21 cellular contexts compared by ENCODE assay signal in genomic region chr4:65383589-65384305, GRCh38.
DNase-seq lines count a peak whose midpoint lies in the region; ATAC-seq and TF ChIP-seq lines count a peak whose summit lies in the region.
"Had no signal": no experiment of that assay in that cellular context is flagged by ENCODE, and none has a peak within 500 bp of the region (broad histone marks: within the 10 kb centered on the region; RNA-seq: fewer than 3 reads in every experiment).

No MANE protein-coding gene starts in this region.

- H3K9me3 Mint-ChIP-seq in MCF 10A (ENCODE audit: unreplicated experiment) = no peaks in the 10 kb centered on the region
- H3K9me3 Mint-ChIP-seq in Caco-2 (ENCODE audit: unreplicated experiment) = no peaks in the 10 kb centered on the region

- ATAC-seq in GM18873 (IDR thresholded peaks at IDR 0.05; ENCODE audit: low FRiP score, unreplicated experiment) = no peak
- ATAC-seq in HG02798 (IDR thresholded peaks at IDR 0.05; ENCODE audit: poor library complexity, unreplicated experiment) = no peak
- no peak for ATAC-seq in HG03571 (IDR thresholded peaks at IDR 0.05; ENCODE audit: unreplicated experiment)
- ATAC-seq: activated CD4-positive, CD25-positive, alpha-beta regulatory T cell treated with anti-CD3 and anti-CD28 coated beads, Interleukin-2, amount 50 U/mL, for 24 hours; activated CD8-positive, alpha-beta T cell treated with anti-CD3 and anti-CD28 coated beads, Interleukin-2, amount 10 ng/mL, durations not matched to agents 7 days and 5 days had no signal

- no peaks in the 10 kb centered on the region for H3K27me3 ChIP-seq in breast epithelium
- H3K27me3 ChIP-seq in adipocyte (replicated peaks; ENCODE audit: control insufficient read depth, insufficient read depth, low read length) = no peaks in the 10 kb centered on the region
- no peaks in the 10 kb centered on the region for H3K27me3 ChIP-seq in Caco-2 (replicated peaks; ENCODE audit: control insufficient read depth, insufficient read depth, low read length)
- H3K27me3 ChIP-seq: neutrophil, Peyer's patch had no signal

- BruUV-seq in MCF 10A (replicated peaks; lab: Mats Ljungman, UMichigan) = no TSS peak
- BruUV-seq in Caco-2 (replicated peaks; lab: Mats Ljungman, UMichigan) = no TSS peak

- H3K36me3 ChIP-seq in breast epithelium (no peaks in the 10 kb centered on the region), adipocyte (ENCODE audit: control insufficient read depth, insufficient read depth, low read length, severe bottlenecking) (no peaks in the 10 kb centered on the region), Caco-2 (ENCODE audit: control insufficient read depth, insufficient read depth, low read length) (no peaks in the 10 kb centered on the region)
- H3K36me3 ChIP-seq: neutrophil, Peyer's patch had no signal

- H3K4me3 ChIP-seq in breast epithelium = no peak overlapping the region
- no peak overlapping the region for H3K4me3 ChIP-seq in adipocyte (ENCODE audit: low read length)
- no peak overlapping the region for H3K4me3 ChIP-seq in fibroblast of pulmonary artery (replicated peaks; ENCODE audit: low read depth, low read length)
- no peak overlapping the region for H3K4me3 ChIP-seq in Caco-2 (ENCODE audit: low read depth, low read length)
- H3K4me3 ChIP-seq: Peyer's patch had no signal

- intact Hi-C loops in MCF 10A (cut with micrococcal nuclease) (no loop called here), breast epithelium (cut with DNase I; ENCODE audit: low total_unique reads) (no loop called here), Caco-2 (cut with micrococcal nuclease; ENCODE audit: unreplicated experiment) (no loop called here)

- peak; percentile 31 for DNase-seq in MCF 10A (ENCODE audit: unreplicated experiment)
- DNase-seq in breast epithelium (ENCODE audit: low spot score in 2 of 2) = no peak
- DNase-seq in adipocyte (ENCODE audit: low read depth) = peak; percentile 1
- peak; percentile 28 for DNase-seq in fibroblast of pulmonary artery (ENCODE audit: low read depth)
- no peak for DNase-seq in Caco-2
- DNase-seq: activated CD8-positive, alpha-beta T cell treated with anti-CD3 and anti-CD28 coated beads, Interleukin-2, amount 10 ng/mL, durations not matched to agents 7 days and 5 days; activated naive CD4-positive, alpha-beta T cell treated with Interleukin-2 at 50 U/mL for 16 hours; activated T-cell treated with anti-CD3 and anti-CD28 coated beads, Interleukin-2, amount 50 U/mL, for 1 hour; COR-L47; IMR-90; NCI-H187; NCI-H345; Peyer's patch; stimulated activated CD8-positive, alpha-beta memory T cell treated with anti-CD3 and anti-CD28 coated beads, Interleukin-4, amount 100 ng/mL, for 48 hours had no signal

- H3K27me3 Mint-ChIP-seq in MCF 10A (ENCODE audit: insufficient read depth, unreplicated experiment) = no peaks in the 10 kb centered on the region
- no peaks in the 10 kb centered on the region for H3K27me3 Mint-ChIP-seq in Caco-2 (ENCODE audit: insufficient read depth, unreplicated experiment)
- H3K27me3 Mint-ChIP-seq: B cell had no signal

- H3K36me3 Mint-ChIP-seq in MCF 10A (ENCODE audit: insufficient read depth, unreplicated experiment) (no peaks in the 10 kb centered on the region), Caco-2 (ENCODE audit: insufficient read depth, unreplicated experiment) (no peaks in the 10 kb centered on the region)

- peak overlapping the region; percentile 74 for H3K27ac Mint-ChIP-seq in MCF 10A (ENCODE audit: low read depth, unreplicated experiment)
- H3K27ac Mint-ChIP-seq in Caco-2 (ENCODE audit: unreplicated experiment) = no peak overlapping the region
- H3K27ac Mint-ChIP-seq: activated CD8-positive, alpha-beta T cell treated with anti-CD3 and anti-CD28 coated beads, Interleukin-2, amount 10 ng/mL, durations not matched to agents 7 days and 5 days; B cell had no signal

- no peak for TF ChIP-seq POLR2A in breast epithelium (IDR thresholded peaks at IDR 0.05)

- H3K4me1 ChIP-seq in breast epithelium (no peaks in the 10 kb centered on the region), adipocyte (ENCODE audit: control insufficient read depth, insufficient read depth, low read length) (no peaks in the 10 kb centered on the region), Caco-2 (no peaks in the 10 kb centered on the region)
- H3K4me1 ChIP-seq: Peyer's patch had no signal

- no peak overlapping the region for H3K27ac ChIP-seq in breast epithelium
- H3K27ac ChIP-seq: 22Rv1, neutrophil, Peyer's patch had no signal

- no peak overlapping the region for H3K9ac ChIP-seq in adipocyte (ENCODE audit: low read length)

- no peak overlapping the region for H3K4me3 Mint-ChIP-seq in MCF 10A (ENCODE audit: unreplicated experiment)
- H3K4me3 Mint-ChIP-seq in Caco-2 (ENCODE audit: unreplicated experiment) = no peak overlapping the region
- H3K4me3 Mint-ChIP-seq: activated CD8-positive, alpha-beta T cell treated with anti-CD3 and anti-CD28 coated beads, Interleukin-2, amount 10 ng/mL, durations not matched to agents 7 days and 5 days; B cell had no signal

- CTCF ChIA-PET in MCF 10A (lab: Yijun Ruan, JAX) = interaction anchor here (0.7 kb wide), 1 partner anchor 15 kb away, joined by 3 read pairs; no protein-coding TSS in a partner anchor
- CTCF ChIA-PET in Caco-2 (lab: Charles Lee) = no interaction called here

- POLR2A ChIA-PET in MCF 10A (lab: Yijun Ruan, JAX) = no interaction called here
- POLR2A ChIA-PET in Caco-2 (lab: Charles Lee) = no interaction called here

- H3K4me1 Mint-ChIP-seq in MCF 10A (ENCODE audit: insufficient read depth, unreplicated experiment) (peaks cover 12% of the 10 kb centered on the region), Caco-2 (ENCODE audit: low read depth, unreplicated experiment) (no peaks in the 10 kb centered on the region)
- H3K4me1 Mint-ChIP-seq: B cell had no signal

- H3K9me3 ChIP-seq in breast epithelium (no peaks in the 10 kb centered on the region), adipocyte (ENCODE audit: control insufficient read depth, low read length) (no peaks in the 10 kb centered on the region), Caco-2 (no peaks in the 10 kb centered on the region)
- H3K9me3 ChIP-seq: neutrophil, Peyer's patch had no signal

- TF ChIP-seq CTCF in MCF 10A (IDR thresholded peaks at IDR 0.05; ENCODE audit: unreplicated experiment) = no peak
- TF ChIP-seq CTCF in breast epithelium (IDR thresholded peaks at IDR 0.05) = no peak
- no peak for TF ChIP-seq CTCF in fibroblast of pulmonary artery (IDR thresholded peaks at IDR 0.05; ENCODE audit: low read length, missing control alignments)
- TF ChIP-seq CTCF in Caco-2 (IDR thresholded peaks at IDR 0.05; ENCODE audit: insufficient read depth in 1 of 2, low read depth in 1 of 2, low read length in 1 of 2, severe bottlenecking in 1 of 2, unreplicated experiment in 1 of 2) = no peak

Comparison
In these comparisons a context has a peak if more than half of its experiments do, and no peak if none do; other contexts are left out.
1. DNase-seq: peak in MCF 10A (single experiment), adipocyte (single experiment) and fibroblast of pulmonary artery (single experiment); none in breast epithelium (0 of 2) and Caco-2 (0 of 2).